Comparison of ENCODE assay signal across 8 cellular contexts in the genomic region with DNA sequence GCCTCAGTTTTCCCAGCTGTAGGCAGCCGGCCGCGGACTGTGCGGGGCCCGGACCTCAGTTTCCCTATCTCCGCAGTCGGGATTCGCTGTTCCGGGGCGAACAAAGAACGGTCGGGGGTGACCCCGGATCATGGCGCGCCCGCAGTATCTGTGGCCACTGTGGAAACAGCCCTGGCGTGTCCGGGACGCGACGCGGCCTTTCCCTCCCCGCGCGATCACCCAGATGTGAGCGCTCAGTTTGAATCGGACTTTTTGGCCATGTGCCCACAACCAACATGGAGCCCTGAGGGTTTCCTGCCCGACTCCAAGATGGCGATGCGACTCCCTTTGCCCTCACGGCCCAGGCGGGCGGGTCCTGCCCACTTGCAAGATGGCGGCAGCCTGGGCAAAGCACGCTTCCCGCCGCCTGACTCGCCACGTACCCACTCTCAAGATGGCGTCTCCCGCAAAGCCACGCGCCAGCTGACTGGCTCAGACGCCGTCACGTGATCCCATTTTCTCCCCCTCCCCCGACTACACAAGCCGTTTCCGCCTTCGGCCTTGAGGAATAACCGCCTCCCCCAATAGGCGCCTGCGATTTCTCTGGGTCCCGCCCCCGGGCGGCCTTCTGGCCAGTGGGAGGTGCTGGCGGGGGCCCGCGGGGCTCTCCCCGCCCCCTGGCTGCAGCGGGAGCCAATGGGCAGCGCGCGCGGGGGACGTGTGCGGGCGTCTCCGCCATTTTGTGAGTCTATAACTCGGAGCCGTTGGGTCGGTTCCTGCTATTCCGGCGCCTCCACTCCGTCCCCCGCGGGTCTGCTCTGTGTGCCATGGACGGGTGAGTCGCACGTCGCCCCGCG. TPM values are rescaled to one million over a fixed set of nuclear protein-coding genes. Genes with fewer than 3 reads are reported as not detected.
DNase-seq lines count a peak whose midpoint lies in the region; ATAC-seq lines count a peak whose summit lies in the region.

A gene (plus strand): TSS at position 761 of the 836 bp plus-strand sequence. CDS start 46 bp downstream, at position 807.

- peak; percentile 99 for DNase-seq in DMS 273 treated with DMSO at 0.1 percent for 48 hours (lab: John Stamatoyannopoulos, UW)
- DNase-seq in OCI-M2 (lab: John Stamatoyannopoulos, UW; ENCODE audit: unreplicated experiment), result peak; percentile 84
- DNase-seq in activated T-cell treated with anti-CD3 and anti-CD28 coated beads for 4 hours, result peak; percentile 97
- DNase-seq in epidermal melanocyte (ENCODE audit: insufficient read length, low spot score), result peak; percentile 96
- DNase-seq in middle frontal gyrus (ENCODE audit: extremely low spot score, low spot score), result peak; percentile 99
- DNase-seq in stimulated activated CD8-positive, alpha-beta memory T cell treated with anti-CD3 and anti-CD28 coated beads, Interleukin-2, amount 100 ng/mL, for 48 hours (ENCODE audit: low read depth in 2 of 2), result peak; percentile 98

- peak within 1 kb of the TSS; percentile 83 to 99 (median 96) for H3K27ac Mint-ChIP-seq in IgD-negative memory B cell

- H3K9me3 Mint-ChIP-seq in IgD-negative memory B cell, result no peaks in the 10 kb centered on the region

- H3K4me3 Mint-ChIP-seq in IgD-negative memory B cell, result peak within 1 kb of the TSS; percentile 92 to 97 (median 94)

- H3K27me3 Mint-ChIP-seq in IgD-negative memory B cell, result no peaks in the 10 kb centered on the region

- H3K36me3 Mint-ChIP-seq in IgD-negative memory B cell, result no peaks in the 10 kb centered on the region

- peaks cover 15 to 24% (median 23%) of the 10 kb centered on the region in 3 donors for H3K4me1 Mint-ChIP-seq in IgD-negative memory B cell

- ATAC-seq in GM21529 (IDR thresholded peaks at IDR 0.05; ENCODE audit: unreplicated experiment), result peak; percentile 79

RNA-seq across cellular contexts. Expression of the gene that starts here (rescaled TPM):
- 163 TPM for polyA plus RNA-seq in IgD-negative memory B cell

Comparison
In these comparisons a context has a peak if more than half of its experiments do, and no peak if none do; other contexts are left out.
1. Peak in every context shown above with its lines: DNase-seq and ATAC-seq.